Comparison of ENCODE assay signal across 3 cellular contexts in genomic region chr20:59265298-59265697, GRCh38.
TF ChIP-seq lines count a peak whose summit lies in the region.

No MANE protein-coding gene starts in this region.

TF ChIP-seq in HepG2, 621 proteins besides CTCF, POLR2A, EP300 and RAD21 (continues in another document):
- TF ChIP-seq ATF4 (CRISPR knock-in tag; IDR thresholded peaks at IDR 0.05) (no peak), MAF1 (CRISPR knock-in tag; IDR thresholded peaks at IDR 0.05; ENCODE audit: borderline replicate concordance) (no peak), TRIM22 (IDR thresholded peaks at IDR 0.05) (0 out of 2 replicates have a peak, but pooled peaks have one; percentile 50), SOX6 (IDR thresholded peaks at IDR 0.05) (peak; percentile 53; the same call in 1 of the 2 replicates), SOX6 (CRISPR knock-in tag; IDR thresholded peaks at IDR 0.05) (no peak), PRMT3 (CRISPR knock-in tag; IDR thresholded peaks at IDR 0.05; ENCODE audit: borderline replicate concordance, low read depth) (no peak), MYPOP (CRISPR knock-in tag; IDR thresholded peaks at IDR 0.05) (no peak), SCMH1 (CRISPR knock-in tag; IDR thresholded peaks at IDR 0.05; ENCODE audit: borderline replicate concordance) (no peak), ZNF747 (CRISPR knock-in tag; IDR thresholded peaks at IDR 0.05; ENCODE audit: borderline replicate concordance) (no peak), KDM3A (CRISPR knock-in tag; IDR thresholded peaks at IDR 0.05; ENCODE audit: low read depth) (no peak), SRF (IDR thresholded peaks at IDR 0.05; ENCODE audit: low read depth, low read length) (no peak), DMTF1 (CRISPR knock-in tag; IDR thresholded peaks at IDR 0.05) (no peak), NFRKB (IDR thresholded peaks at IDR 0.05) (peak; percentile 20; the same call in 1 of the 2 replicates), KLF12 (CRISPR knock-in tag; IDR thresholded peaks at IDR 0.05; ENCODE audit: borderline replicate concordance) (no peak), NFE2 (CRISPR knock-in tag; IDR thresholded peaks at IDR 0.05) (no peak), NBN (conservative IDR thresholded peaks at IDR 0.05) (peak; percentile 75; the same call in 1 of the 2 replicates)

TF ChIP-seq in WTC11, 78 proteins besides CTCF, POLR2A, EP300 and RAD21:
- no peak for TF ChIP-seq FOXK1 (CRISPR knock-in tag; IDR thresholded peaks at IDR 0.05)
- TF ChIP-seq ZNF512 (CRISPR knock-in tag; IDR thresholded peaks at IDR 0.05; ENCODE audit: borderline replicate concordance): peak; percentile 69; the same call in 1 of the 2 replicates
TF ChIP-seq in WTC11: peak in this region for 1.

TF ChIP-seq in H1, 55 proteins besides CTCF, POLR2A, EP300 and RAD21:
- TF ChIP-seq SP2 (IDR thresholded peaks at IDR 0.05; ENCODE audit: low read length): no peak
- TF ChIP-seq RFX5 (IDR thresholded peaks at IDR 0.05; ENCODE audit: borderline replicate concordance, low read depth, low read length): no peak
- TF ChIP-seq KDM1A (IDR thresholded peaks at IDR 0.05; ENCODE audit: borderline replicate concordance, low read length): no peak
- no peak for TF ChIP-seq CEBPB (IDR thresholded peaks at IDR 0.05; ENCODE audit: low read depth, low read length)
- no peak for TF ChIP-seq EZH2 (IDR thresholded peaks at IDR 0.05; ENCODE audit: low read depth, low read length, severe bottlenecking)
- no peak for TF ChIP-seq MAFK (IDR thresholded peaks at IDR 0.05; ENCODE audit: low read depth, low read length)
- no peak for TF ChIP-seq RNF2 (IDR thresholded peaks at IDR 0.05; ENCODE audit: borderline replicate concordance, low read depth, low read length, missing control alignments, poor library complexity, severe bottlenecking)
- no peak for TF ChIP-seq SRF (IDR thresholded peaks at IDR 0.05; ENCODE audit: low read depth, low read length)
- no peak for TF ChIP-seq GTF2F1 (IDR thresholded peaks at IDR 0.05; ENCODE audit: borderline replicate concordance, low read depth, low read length)
- TF ChIP-seq CHD2 (IDR thresholded peaks at IDR 0.05; ENCODE audit: low read length): no peak
- TF ChIP-seq KDM4A (IDR thresholded peaks at IDR 0.05; ENCODE audit: low read depth, low read length, severe bottlenecking): no peak
- no peak for TF ChIP-seq POLR2AphosphoS5 (IDR thresholded peaks at IDR 0.05; ENCODE audit: low read depth, low read length)
- TF ChIP-seq RXRA (IDR thresholded peaks at IDR 0.05; ENCODE audit: insufficient read depth, low read depth, low read length): no peak
- no peak for TF ChIP-seq NANOG (IDR thresholded peaks at IDR 0.05; ENCODE audit: insufficient read depth, low read depth, low read length, poor library complexity, severe bottlenecking)
- TF ChIP-seq USF2 (IDR thresholded peaks at IDR 0.05; ENCODE audit: low read length): no peak
- no peak for TF ChIP-seq JUND (IDR thresholded peaks at IDR 0.05; ENCODE audit: low read length)
